In the genomic region with DNA sequence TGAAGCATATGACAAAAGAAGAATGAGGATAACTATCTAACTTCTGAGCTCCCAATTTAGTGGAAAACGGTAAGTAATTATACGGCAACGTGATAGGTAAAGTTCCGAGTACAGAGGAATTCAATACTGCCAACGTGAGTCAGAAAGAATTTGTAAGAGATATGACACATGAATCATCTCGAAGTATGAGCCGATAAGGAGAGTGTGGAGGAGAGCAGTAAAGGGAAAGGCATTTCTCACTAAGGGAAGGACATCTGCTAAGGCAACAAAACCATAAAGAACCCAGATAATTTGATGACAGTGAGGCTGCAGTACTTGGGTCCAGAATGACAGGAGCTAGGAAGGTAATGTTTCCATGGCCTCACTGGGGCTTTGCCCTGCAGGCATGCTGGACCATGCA, we compare ENCODE assay signal across 17 cellular contexts. TPM values are rescaled to one million over a fixed set of nuclear protein-coding genes. Genes with fewer than 3 reads are reported as not detected.
DNase-seq lines count a peak whose midpoint lies in the region; ATAC-seq and TF ChIP-seq lines count a peak whose summit lies in the region.
"Had no signal": no experiment of that assay in that cellular context is flagged by ENCODE, and none has a peak within 500 bp of the region (broad histone marks: within the 10 kb centered on the region; RNA-seq: fewer than 3 reads in every experiment).

No MANE protein-coding gene starts in this region.

- H3K4me3 Mint-ChIP-seq in HFFc6 = peak overlapping the region; percentile 70
- H3K4me3 Mint-ChIP-seq: activated naive CD4-positive, alpha-beta T cell treated with anti-CD3 and anti-CD28 coated beads, Interleukin-2, amount 50 U/mL, for 24 hours; T-cell had no signal

- no peaks in the 10 kb centered on the region for H3K9me2 ChIP-seq in SK-N-SH

- CTCF ChIA-PET in SK-N-SH (lab: Yijun Ruan, JAX) = interaction anchor here (1.3 kb wide), 1 partner anchor 13 kb away, joined by 3 read pairs; no protein-coding TSS in a partner anchor

- H3F3A ChIP-seq in SK-N-SH (replicated peaks; ENCODE audit: insufficient read depth) (peaks cover 28% of the 10 kb centered on the region), smooth muscle cell (ENCODE audit: low read depth) (peaks cover 16% of the 10 kb centered on the region)

- peaks cover 86% of the 10 kb centered on the region for H3K79me2 ChIP-seq in SK-N-SH (ENCODE audit: insufficient read depth)
- peaks cover 89% of the 10 kb centered on the region for H3K79me2 ChIP-seq in smooth muscle cell (ENCODE audit: low read depth)

- H3K4me3 ChIP-seq in SK-N-SH (ENCODE audit: low read depth in 2 of 2, low read length in 1 of 2) = no peak overlapping the region
- H3K4me3 ChIP-seq in fibroblast of the aortic adventitia (ENCODE audit: low read depth, low read length) = no peak overlapping the region
- no peak overlapping the region for H3K4me3 ChIP-seq in smooth muscle cell
- H3K4me3 ChIP-seq: heart right ventricle, testis had no signal

- no peak for TF ChIP-seq EP300 in SK-N-SH (IDR thresholded peaks at IDR 0.05; ENCODE audit: borderline replicate concordance in 1 of 2, low read depth in 1 of 2, low read length in 1 of 2)

- H3K9me3 Mint-ChIP-seq in HFFc6 = peaks cover 6% of the 10 kb centered on the region
- H3K9me3 Mint-ChIP-seq: activated naive CD4-positive, alpha-beta T cell treated with anti-CD3 and anti-CD28 coated beads, Interleukin-2, amount 50 U/mL, for 24 hours had no signal

- WGBS in SK-N-SH (ENCODE audit: low lambda C conversion rate) = 7% methylated on average over 7 of the region's 7 CpGs
- WGBS in smooth muscle cell (ENCODE audit: low lambda C conversion rate) = 22% methylated on average over 7 of the region's 7 CpGs

- H3K27ac ChIP-seq in SK-N-SH (ENCODE audit: low read depth in 2 of 2, low read length in 1 of 2) = peak overlapping the region; percentile 60 to 81
- H3K27ac ChIP-seq in smooth muscle cell (ENCODE audit: low read depth) = peak overlapping the region; percentile 80
- H3K27ac ChIP-seq: testis had no signal

- H3K36me3 ChIP-seq in SK-N-SH (replicated peaks in 1 of 2; ENCODE audit: control insufficient read depth in 1 of 2, insufficient read depth in 2 of 2, low read length in 1 of 2) = no peaks in the 10 kb centered on the region
- no peaks in the 10 kb centered on the region for H3K36me3 ChIP-seq in smooth muscle cell (ENCODE audit: low read depth)
- H3K36me3 ChIP-seq: heart right ventricle had no signal

- peak overlapping the region; percentile 78 for H3K27ac Mint-ChIP-seq in HFFc6
- H3K27ac Mint-ChIP-seq: activated naive CD4-positive, alpha-beta T cell treated with anti-CD3 and anti-CD28 coated beads, Interleukin-2, amount 50 U/mL, for 24 hours; progenitor cell of endocrine pancreas; T-cell had no signal

- H3K27me3 ChIP-seq in SK-N-SH (ENCODE audit: insufficient read depth) = no peaks in the 10 kb centered on the region
- no peaks in the 10 kb centered on the region for H3K27me3 ChIP-seq in smooth muscle cell (ENCODE audit: low read depth)
- H3K27me3 ChIP-seq: heart right ventricle, testis had no signal

- no peaks in the 10 kb centered on the region; the same call in 1 of the 2 replicates for H3K27me3 Mint-ChIP-seq in HFFc6 (ENCODE audit: insufficient read depth)
- H3K27me3 Mint-ChIP-seq: activated naive CD4-positive, alpha-beta T cell treated with anti-CD3 and anti-CD28 coated beads, Interleukin-2, amount 50 U/mL, for 24 hours; progenitor cell of endocrine pancreas; T-cell had no signal

- H3K36me3 Mint-ChIP-seq in HFFc6 (ENCODE audit: low read depth) = peaks cover 29% of the 10 kb centered on the region
- H3K36me3 Mint-ChIP-seq: activated naive CD4-positive, alpha-beta T cell treated with anti-CD3 and anti-CD28 coated beads, Interleukin-2, amount 50 U/mL, for 24 hours; T-cell had no signal

- H2AFZ ChIP-seq in SK-N-SH (ENCODE audit: low read depth) (no peak overlapping the region), smooth muscle cell (ENCODE audit: low read depth) (no peak overlapping the region)

- no peak for TF ChIP-seq RAD21 in SK-N-SH (IDR thresholded peaks at IDR 0.05; ENCODE audit: low read length)

- no peak for ATAC-seq in Right ventricle myocardium inferior
- ATAC-seq in GM19395 (IDR thresholded peaks at IDR 0.05; ENCODE audit: unreplicated experiment) = no peak
- ATAC-seq in GM18520 (IDR thresholded peaks at IDR 0.05; ENCODE audit: unreplicated experiment) = no peak
- ATAC-seq: T-cell had no signal

- POLR2A ChIA-PET in SK-N-SH (lab: Yijun Ruan, JAX) = no interaction called here

- no peak overlapping the region for H3K4me2 ChIP-seq in SK-N-SH
- H3K4me2 ChIP-seq in smooth muscle cell = peak overlapping the region; percentile 9

- intact Hi-C loops in Right ventricle myocardium inferior (cut with DNase I) = no loop called here

- no peak overlapping the region for H3K9ac ChIP-seq in SK-N-SH
- H3K9ac ChIP-seq in smooth muscle cell (ENCODE audit: low read depth) = no peak overlapping the region

- DNase-seq in HFFc6 = peak; percentile 70
- no peak for DNase-seq in SK-N-SH
- DNase-seq in fibroblast of the aortic adventitia (ENCODE audit: low read depth) = peak; percentile 68
- no peak for DNase-seq in smooth muscle cell (lab: John Stamatoyannopoulos, UW; ENCODE audit: unreplicated experiment)
- no peak for DNase-seq in NCI-H2196 treated with DMSO at 0.1 percent for 48 hours (lab: John Stamatoyannopoulos, UW; ENCODE audit: unreplicated experiment)
- DNase-seq in Right ventricle myocardium inferior (ENCODE audit: missing footprints) = no peak
- DNase-seq: activated CD8-positive, alpha-beta memory T cell treated with anti-CD3 and anti-CD28 coated beads, Interleukin-2, amount 50 U/mL, for 4 hours; DMS79 treated with DMSO at 0.1 percent for 48 hours; heart right ventricle; left cardiac atrium; NCI-H1105; T-cell; testis had no signal

- H3K9me3 ChIP-seq in SK-N-SH (no peaks in the 10 kb centered on the region), smooth muscle cell (replicated peaks; ENCODE audit: low read depth) (no peaks in the 10 kb centered on the region)
- H3K9me3 ChIP-seq: heart right ventricle, testis had no signal

- no peak for TF ChIP-seq CTCF in HFFc6 (IDR thresholded peaks at IDR 0.05)
- no peak for TF ChIP-seq CTCF in SK-N-SH (IDR thresholded peaks at IDR 0.05)
- no peak for TF ChIP-seq CTCF in fibroblast of the aortic adventitia (IDR thresholded peaks at IDR 0.05; ENCODE audit: insufficient read depth, low read length)
- TF ChIP-seq CTCF in smooth muscle cell (IDR thresholded peaks at IDR 0.05; ENCODE audit: borderline replicate concordance, insufficient read depth, poor library complexity, severe bottlenecking) = no peak

- peaks cover 7 to 22% of the 10 kb centered on the region in 2 experiments; a peak in 3 of 4 replicates for H3K4me1 ChIP-seq in SK-N-SH (ENCODE audit: control insufficient read depth in 1 of 2, insufficient read depth in 2 of 2, low read depth in 1 of 2, low read length in 1 of 2)
- peaks cover 32% of the 10 kb centered on the region for H3K4me1 ChIP-seq in smooth muscle cell (ENCODE audit: low read depth)
- H3K4me1 ChIP-seq: testis had no signal

- peaks cover 87% of the 10 kb centered on the region for H3K4me1 Mint-ChIP-seq in HFFc6 (ENCODE audit: low read depth)
- H3K4me1 Mint-ChIP-seq: activated naive CD4-positive, alpha-beta T cell treated with anti-CD3 and anti-CD28 coated beads, Interleukin-2, amount 50 U/mL, for 24 hours; T-cell had no signal

- 0 out of 2 replicates have a peak, but pooled peaks cover 3% of the 10 kb centered on the region for H4K20me1 ChIP-seq in SK-N-SH (ENCODE audit: insufficient read depth)
- peaks cover 21% of the 10 kb centered on the region for H4K20me1 ChIP-seq in smooth muscle cell (ENCODE audit: low read depth)

TF ChIP-seq in SK-N-SH, 30 proteins besides CTCF, POLR2A, EP300 and RAD21 (continues in another document):
- TF ChIP-seq, protein P1, sequence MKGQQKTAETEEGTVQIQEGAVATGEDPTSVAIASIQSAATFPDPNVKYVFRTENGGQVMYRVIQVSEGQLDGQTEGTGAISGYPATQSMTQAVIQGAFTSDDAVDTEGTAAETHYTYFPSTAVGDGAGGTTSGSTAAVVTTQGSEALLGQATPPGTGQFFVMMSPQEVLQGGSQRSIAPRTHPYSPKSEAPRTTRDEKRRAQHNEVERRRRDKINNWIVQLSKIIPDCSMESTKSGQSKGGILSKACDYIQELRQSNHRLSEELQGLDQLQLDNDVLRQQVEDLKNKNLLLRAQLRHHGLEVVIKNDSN (IDR thresholded peaks at IDR 0.05; ENCODE audit: borderline replicate concordance, low read depth) = 0 out of 2 replicates have a peak, but pooled peaks have one; percentile 17
- TF ChIP-seq FOSL2 (IDR thresholded peaks at IDR 0.05; ENCODE audit: borderline replicate concordance, low read depth) = peak; percentile 86
- peak; percentile 60; the same call in 1 of the 2 replicates for TF ChIP-seq SIN3A (IDR thresholded peaks at IDR 0.05; ENCODE audit: borderline replicate concordance, low read depth, low read length)
- peak; percentile 27; the same call in 1 of the 2 replicates for TF ChIP-seq NFIC (IDR thresholded peaks at IDR 0.05; ENCODE audit: borderline replicate concordance)
- no peak; the same call in 1 of the 2 replicates for TF ChIP-seq RXRA (IDR thresholded peaks at IDR 0.05; ENCODE audit: borderline replicate concordance, low read depth)
- TF ChIP-seq, protein P2, sequence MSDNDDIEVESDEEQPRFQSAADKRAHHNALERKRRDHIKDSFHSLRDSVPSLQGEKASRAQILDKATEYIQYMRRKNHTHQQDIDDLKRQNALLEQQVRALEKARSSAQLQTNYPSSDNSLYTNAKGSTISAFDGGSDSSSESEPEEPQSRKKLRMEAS (IDR thresholded peaks at IDR 0.05; ENCODE audit: low read depth) = 0 out of 2 replicates have a peak, but pooled peaks have one; percentile 22
- TF ChIP-seq JUND (IDR thresholded peaks at IDR 0.05) = peak; percentile 72

RNA-seq across cellular contexts. Expression of a gene that starts 11.0 kb away (rescaled TPM):
- 10 to 100 TPM; 25.2 to 27.5 (median 26.9) TPM for total RNA-seq in HFFc6 (2021; fragmentation: NEBNext Ultra II Directional; extraction: Animal tissue kit (Norgen Biotek cat#: 25700))
- 20.5 and 27.0 TPM in 2 replicates for polyA plus RNA-seq in SK-N-SH (2012; rRNA removed)
- 18.4 and 19.6 TPM in 2 replicates for polyA plus RNA-seq in SK-N-SH (2012; cell fraction: cytosol; rRNA removed)
- 36.6 and 78.5 TPM in 2 replicates for polyA plus RNA-seq in SK-N-SH (2012; cell fraction: nucleus; rRNA removed)
- 41.0 and 85.9 TPM in 2 replicates for total RNA-seq in fibroblast of the aortic adventitia (ENCODE audit: low replicate concordance)
- 48.6 and 69.5 TPM in 2 replicates for total RNA-seq in smooth muscle cell
- polyA plus RNA-seq in smooth muscle cell = 16.2 and 19.2 TPM in 2 replicates
- 62.6 TPM for total RNA-seq in Right ventricle myocardium inferior

Comparison
In these comparisons a context has a peak if more than half of its experiments do, and no peak if none do; other contexts are left out.
1. DNase-seq: peak in HFFc6 (single experiment) and fibroblast of the aortic adventitia (single experiment); none in SK-N-SH (single experiment), smooth muscle cell (single experiment), NCI-H2196 treated with DMSO at 0.1 percent for 48 hours (single experiment) and Right ventricle myocardium inferior (single experiment).